In genomic region chr6:139722540-139722939, GRCh38 we compare ENCODE assay signal across 2 cellular contexts.
TF ChIP-seq lines count a peak whose summit lies in the region.

No MANE protein-coding gene starts in this region.

TF ChIP-seq in IMR-90, 13 proteins besides CTCF, POLR2A, EP300 and RAD21 (continued from another document):
- TF ChIP-seq USF2 (IDR thresholded peaks at IDR 0.05; ENCODE audit: low read depth, low read length) (no peak), RCOR1 (IDR thresholded peaks at IDR 0.05; ENCODE audit: insufficient replicate concordance, low read length) (no peak), SMC3 (IDR thresholded peaks at IDR 0.05; ENCODE audit: low read depth, low read length) (no peak), BHLHE40 (IDR thresholded peaks at IDR 0.05; ENCODE audit: low read depth, low read length) (no peak), MAZ (IDR thresholded peaks at IDR 0.05; ENCODE audit: borderline replicate concordance, low read depth, low read length) (no peak), CHD1 (IDR thresholded peaks at IDR 0.05; ENCODE audit: low read depth, low read length) (no peak)

TF ChIP-seq in K562, 482 proteins besides CTCF, POLR2A, EP300 and RAD21:
- TF ChIP-seq, protein P1, sequence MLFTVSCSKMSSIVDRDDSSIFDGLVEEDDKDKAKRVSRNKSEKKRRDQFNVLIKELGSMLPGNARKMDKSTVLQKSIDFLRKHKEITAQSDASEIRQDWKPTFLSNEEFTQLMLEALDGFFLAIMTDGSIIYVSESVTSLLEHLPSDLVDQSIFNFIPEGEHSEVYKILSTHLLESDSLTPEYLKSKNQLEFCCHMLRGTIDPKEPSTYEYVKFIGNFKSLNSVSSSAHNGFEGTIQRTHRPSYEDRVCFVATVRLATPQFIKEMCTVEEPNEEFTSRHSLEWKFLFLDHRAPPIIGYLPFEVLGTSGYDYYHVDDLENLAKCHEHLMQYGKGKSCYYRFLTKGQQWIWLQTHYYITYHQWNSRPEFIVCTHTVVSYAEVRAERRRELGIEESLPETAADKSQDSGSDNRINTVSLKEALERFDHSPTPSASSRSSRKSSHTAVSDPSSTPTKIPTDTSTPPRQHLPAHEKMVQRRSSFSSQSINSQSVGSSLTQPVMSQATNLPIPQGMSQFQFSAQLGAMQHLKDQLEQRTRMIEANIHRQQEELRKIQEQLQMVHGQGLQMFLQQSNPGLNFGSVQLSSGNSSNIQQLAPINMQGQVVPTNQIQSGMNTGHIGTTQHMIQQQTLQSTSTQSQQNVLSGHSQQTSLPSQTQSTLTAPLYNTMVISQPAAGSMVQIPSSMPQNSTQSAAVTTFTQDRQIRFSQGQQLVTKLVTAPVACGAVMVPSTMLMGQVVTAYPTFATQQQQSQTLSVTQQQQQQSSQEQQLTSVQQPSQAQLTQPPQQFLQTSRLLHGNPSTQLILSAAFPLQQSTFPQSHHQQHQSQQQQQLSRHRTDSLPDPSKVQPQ (CRISPR knock-in tag; IDR thresholded peaks at IDR 0.05; ENCODE audit: borderline replicate concordance), result no peak
- 0 out of 2 replicates have a peak, but pooled peaks have one; percentile 15 for TF ChIP-seq FOSL1 (tag; conservative IDR thresholded peaks at IDR 0.05)
